ENCODE assay signal across 8 cellular contexts in the genomic region with DNA sequence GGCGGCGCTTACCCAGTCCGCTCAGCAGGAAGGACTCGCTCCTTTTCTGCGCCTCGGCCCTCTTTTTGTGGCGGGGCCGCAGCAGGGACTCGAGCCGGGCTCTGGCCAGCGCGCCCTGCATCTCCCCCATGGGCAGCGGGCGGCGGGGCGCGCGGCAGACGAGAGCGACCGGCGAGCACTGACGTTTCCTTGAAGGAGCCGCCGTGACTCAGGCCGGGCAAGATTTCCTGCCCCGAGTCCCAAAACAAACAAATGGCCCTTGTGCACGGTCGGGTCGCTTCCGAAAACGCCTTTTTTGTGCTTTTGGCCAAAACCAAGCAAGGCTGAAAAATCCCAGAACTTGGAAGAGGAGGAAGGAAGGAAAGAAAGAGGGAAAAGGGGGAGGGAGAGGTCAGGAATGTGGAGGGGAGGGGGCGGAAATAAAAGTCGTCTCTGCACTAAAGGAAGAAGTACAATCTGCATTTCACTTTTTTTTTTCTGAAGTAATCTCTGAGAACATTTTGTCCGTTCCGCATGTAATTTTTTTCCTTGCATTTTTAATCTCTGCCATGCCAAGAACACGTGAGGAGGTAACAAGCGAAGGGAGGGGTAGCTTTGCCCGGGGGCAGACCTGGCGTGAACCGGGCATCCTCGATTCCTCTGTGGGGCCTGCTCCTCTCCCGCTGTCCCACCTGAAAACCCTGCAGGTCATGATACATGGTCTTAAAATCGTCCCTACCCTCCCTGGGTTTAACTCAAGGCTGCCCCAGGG.
DNase-seq lines count a peak whose midpoint lies in the region; ATAC-seq and TF ChIP-seq lines count a peak whose summit lies in the region.

No MANE protein-coding gene starts in this region.

- DNase-seq in NCI-H524 (lab: John Stamatoyannopoulos, UW) (peak; percentile 42 to 67), NCI-H524 treated with DMSO at 0.1 percent for 48 hours (lab: John Stamatoyannopoulos, UW) (no peak), RWPE1 (ENCODE audit: low spot score) (peak; percentile 42), astrocyte of the hippocampus (ENCODE audit: low read depth, low spot score) (peak; percentile 90), sciatic nerve (ENCODE audit: low spot score) (peak; percentile 82), NCI-H1930 (lab: John Stamatoyannopoulos, UW) (no peak)

- peak overlapping the region; percentile 63 for H3K4me3 ChIP-seq in iPS-11a (ENCODE audit: low read depth, low read length)

- no peak for TF ChIP-seq CTCF in RWPE1 (conservative IDR thresholded peaks at IDR 0.05; ENCODE audit: low read depth)

- H3K27ac ChIP-seq in RWPE1, result peak overlapping the region; percentile 96

- intact Hi-C loops in sciatic nerve (cut with DNase I), result no loop called here

- CTCF ChIA-PET in RWPE1 (lab: Yijun Ruan, JAX), result no interaction called here

- POLR2A ChIA-PET in RWPE1 (lab: Yijun Ruan, JAX; ENCODE audit: low non-redundant PET), result no interaction called here

- peak; percentile 11 for ATAC-seq in HG03039 (IDR thresholded peaks at IDR 0.05; ENCODE audit: unreplicated experiment)
- peak; percentile 33 for ATAC-seq in sciatic nerve

Comparison
In these comparisons a context has a peak if more than half of its experiments do, and no peak if none do; other contexts are left out.
1. DNase-seq: peak in NCI-H524 (2 of 2), RWPE1 (single experiment), astrocyte of the hippocampus (single experiment) and sciatic nerve (single experiment); none in NCI-H524 treated with DMSO at 0.1 percent for 48 hours (single experiment) and NCI-H1930 (0 of 2).